In the genomic region with DNA sequence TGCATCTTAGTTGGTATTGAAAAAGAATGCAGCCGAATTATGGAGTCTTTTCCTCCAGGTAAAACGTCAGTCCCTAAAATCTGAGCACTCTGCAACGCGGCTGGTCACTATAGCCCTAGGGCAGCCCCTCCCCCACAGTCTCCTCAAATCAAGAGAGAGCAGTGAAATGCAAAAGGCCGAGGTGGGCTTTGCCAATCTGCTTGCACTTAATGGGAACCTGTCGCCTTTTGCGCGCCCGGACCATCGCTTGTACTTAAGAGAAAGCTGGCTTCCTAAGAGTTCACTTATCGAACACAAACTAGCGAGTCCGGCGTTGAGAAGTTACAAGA, we compare ENCODE assay signal across 8 cellular contexts. TPM values are rescaled to one million over a fixed set of nuclear protein-coding genes. Genes with fewer than 3 reads are reported as not detected.
DNase-seq lines count a peak whose midpoint lies in the region; ATAC-seq, FAIRE-seq and TF ChIP-seq lines count a peak whose summit lies in the region.

No MANE protein-coding gene starts in this region.

- peak overlapping the region; percentile 87 for H3K9ac ChIP-seq in astrocyte (ENCODE audit: low read length)

- peak overlapping the region; percentile 90 for H2AFZ ChIP-seq in astrocyte (ENCODE audit: low read depth, low read length)

- H3K4me2 ChIP-seq in astrocyte (ENCODE audit: low read length) = peak overlapping the region; percentile 93

- H3K4me3 Mint-ChIP-seq in astrocyte (ENCODE audit: unreplicated experiment) = no peak overlapping the region
- no peak overlapping the region for H3K4me3 Mint-ChIP-seq in stimulated activated effector memory CD8-positive, alpha-beta T cell treated with anti-CD3 and anti-CD28 coated beads, Interleukin-12 subunit alpha, Interleukin-12 subunit beta, amount 100 ng/mL, for 72 hours

- TF ChIP-seq CTCF in astrocyte (IDR thresholded peaks at IDR 0.05; ENCODE audit: insufficient read depth, low read depth, low read length) = no peak
- TF ChIP-seq CTCF in GM13976 (IDR thresholded peaks at IDR 0.05; ENCODE audit: borderline replicate concordance, control extremely low read depth, extremely low read depth, insufficient read depth, missing control alignments) = no peak

- H3K4me1 ChIP-seq in astrocyte (ENCODE audit: insufficient read depth, low read length) = peaks cover 7% of the 10 kb centered on the region

- H3K4me3 ChIP-seq in astrocyte (ENCODE audit: insufficient read depth, low read depth, low read length) = peak overlapping the region; percentile 86

- FAIRE-seq in astrocyte (lab: Jason Lieb, UNC) (no peak), GM19239 (lab: Jason Lieb, UNC) (no peak)

- H3K27ac Mint-ChIP-seq in astrocyte (ENCODE audit: unreplicated experiment) = no peak overlapping the region
- no peak overlapping the region for H3K27ac Mint-ChIP-seq in stimulated activated effector memory CD8-positive, alpha-beta T cell treated with anti-CD3 and anti-CD28 coated beads, Interleukin-12 subunit alpha, Interleukin-12 subunit beta, amount 100 ng/mL, for 72 hours

- ATAC-seq in HG02623 (IDR thresholded peaks at IDR 0.05; ENCODE audit: unreplicated experiment) = peak; percentile 0
- peak; percentile 1 for ATAC-seq in stimulated activated effector memory CD8-positive, alpha-beta T cell treated with anti-CD3 and anti-CD28 coated beads, Interleukin-12 subunit alpha, Interleukin-12 subunit beta, amount 100 ng/mL, for 72 hours

- no peaks in the 10 kb centered on the region for H3K27me3 Mint-ChIP-seq in astrocyte (ENCODE audit: low read depth, unreplicated experiment)

- peaks cover 21% of the 10 kb centered on the region for H3K79me2 ChIP-seq in astrocyte (ENCODE audit: insufficient read depth, low read length)

- in situ Hi-C loops in GM13976 (cut with MboI; ENCODE audit: low sequenced_read_pairs, unreplicated experiment) = loop anchor here (10.0 kb wide), 1 partner anchor 381 kb away; no protein-coding TSS in a partner anchor

- peaks cover 1% of the 10 kb centered on the region for H3K36me3 Mint-ChIP-seq in astrocyte (ENCODE audit: low read depth, unreplicated experiment)
- H3K36me3 Mint-ChIP-seq in stimulated activated effector memory CD8-positive, alpha-beta T cell treated with anti-CD3 and anti-CD28 coated beads, Interleukin-12 subunit alpha, Interleukin-12 subunit beta, amount 100 ng/mL, for 72 hours = peaks cover 51% of the 10 kb centered on the region

- DNase-seq in EL (peak; percentile 48), NCI-H226 (peak; percentile 8), astrocyte (ENCODE audit: low read depth) (peak; percentile 11), left kidney (ENCODE audit: low read depth, low spot score) (peak; percentile 87), GM19239 (ENCODE audit: insufficient read length, low spot score) (no peak), GM13976 (ENCODE audit: low spot score) (no peak)
- DNase-seq in stimulated activated effector memory CD8-positive, alpha-beta T cell treated with anti-CD3 and anti-CD28 coated beads, Interleukin-12 subunit alpha, Interleukin-12 subunit beta, amount 100 ng/mL, for 72 hours (ENCODE audit: low spot score in 2 of 2) = peak in 1 of 2 donors; percentile 38

- H4K20me1 ChIP-seq in astrocyte (ENCODE audit: insufficient read depth, low read length) = peaks cover 4% of the 10 kb centered on the region

- H3K27ac ChIP-seq in astrocyte (ENCODE audit: low read depth, low read length) = peak overlapping the region; percentile 64

- H3K9me3 Mint-ChIP-seq in astrocyte (ENCODE audit: unreplicated experiment) = no peaks in the 10 kb centered on the region
- H3K9me3 Mint-ChIP-seq in stimulated activated effector memory CD8-positive, alpha-beta T cell treated with anti-CD3 and anti-CD28 coated beads, Interleukin-12 subunit alpha, Interleukin-12 subunit beta, amount 100 ng/mL, for 72 hours = no peaks in the 10 kb centered on the region

- H3K27me3 ChIP-seq in astrocyte (ENCODE audit: insufficient read depth, low read length) = no peaks in the 10 kb centered on the region

- no peaks in the 10 kb centered on the region for H3K4me1 Mint-ChIP-seq in astrocyte (ENCODE audit: low read depth, unreplicated experiment)
- H3K4me1 Mint-ChIP-seq in stimulated activated effector memory CD8-positive, alpha-beta T cell treated with anti-CD3 and anti-CD28 coated beads, Interleukin-12 subunit alpha, Interleukin-12 subunit beta, amount 100 ng/mL, for 72 hours = peaks cover 34% of the 10 kb centered on the region

- no peaks in the 10 kb centered on the region for H3K9me3 ChIP-seq in astrocyte (ENCODE audit: insufficient read depth, low read depth, low read length)

- H3K36me3 ChIP-seq in astrocyte (ENCODE audit: insufficient read depth, low read length) = peaks cover 27% of the 10 kb centered on the region

RNA-seq across cellular contexts. Expression of gene MCM3, which starts 0.4 kb away (rescaled TPM):
- total RNA-seq in astrocyte = 18.2 and 21.6 TPM in 2 replicates

RNA-seq across cellular contexts. Expression of gene IL17F, which starts 39.8 kb away (rescaled TPM):
- not detected in 2 replicates for total RNA-seq in astrocyte

Comparison
In these comparisons a context has a peak if more than half of its experiments do, and no peak if none do; other contexts are left out.
1. DNase-seq: peak in EL (single experiment), NCI-H226 (single experiment), astrocyte (single experiment) and left kidney (single experiment); none in GM19239 (single experiment) and GM13976 (single experiment).